Comparison of ENCODE assay signal across 24 cellular contexts in the genomic region with DNA sequence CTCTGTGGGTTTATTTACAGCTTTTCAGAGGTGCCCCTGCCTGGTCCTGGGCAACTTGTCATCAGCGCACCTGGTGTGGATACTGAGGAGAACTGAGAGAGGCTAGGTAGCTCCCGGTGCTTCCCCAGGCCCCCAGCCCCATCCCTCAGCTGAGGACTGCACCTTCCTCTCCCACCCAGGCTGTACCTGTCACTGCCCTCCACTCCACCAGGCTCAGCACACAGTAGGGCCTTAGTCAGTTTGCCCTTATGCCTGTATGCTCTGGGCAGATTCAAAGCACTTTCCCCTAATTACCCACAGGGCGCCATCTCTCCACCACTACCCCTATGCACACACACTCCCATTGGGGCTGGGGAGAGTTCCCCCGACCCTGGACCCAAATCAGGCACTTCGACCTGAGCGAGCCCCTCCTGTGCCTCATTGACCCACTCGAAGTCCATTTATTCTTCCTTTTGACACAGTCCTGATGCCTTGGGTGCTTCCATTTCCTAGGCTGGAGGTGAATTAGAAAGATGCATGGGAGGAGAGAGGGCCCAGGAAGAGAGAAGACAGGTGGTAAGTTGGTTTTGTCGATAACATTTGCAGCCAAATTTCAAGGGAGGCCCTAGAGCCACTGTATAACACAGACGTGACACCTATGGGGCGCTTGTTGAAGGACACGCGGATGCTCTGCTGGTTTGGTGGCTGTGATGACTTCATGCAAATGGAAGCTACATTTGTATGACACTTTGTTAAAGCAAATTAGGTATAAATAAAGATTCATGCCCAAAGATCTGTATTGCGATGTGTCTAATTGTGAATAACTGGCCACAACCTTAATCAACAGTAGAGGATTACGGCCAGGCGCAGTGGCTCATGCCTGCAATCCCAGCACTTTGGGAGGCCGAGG. TPM values are rescaled to one million over a fixed set of nuclear protein-coding genes. Genes with fewer than 3 reads are reported as not detected.
DNase-seq lines count a peak whose midpoint lies in the region; ATAC-seq, FAIRE-seq and TF ChIP-seq lines count a peak whose summit lies in the region.
"Had no signal": no experiment of that assay in that cellular context is flagged by ENCODE, and none has a peak within 500 bp of the region (broad histone marks: within the 10 kb centered on the region; RNA-seq: fewer than 3 reads in every experiment).

No MANE protein-coding gene starts in this region.

- in situ Hi-C loops in HepG2 (cut with HindIII; ENCODE audit: extremely low pct_ligation_motif_present, low pct_unique_long_range_greater_than_20kb), result no loop called here

- no peak for TF ChIP-seq POLR2A in HepG2 (IDR thresholded peaks at IDR 0.05; ENCODE audit: insufficient read depth in 1 of 2, low read depth in 2 of 2, low read length in 2 of 2)

- TF ChIP-seq CTCF in dorsolateral prefrontal cortex (IDR thresholded peaks at IDR 0.05 in 54 of 56, conservative IDR thresholded peaks at IDR 0.05 in 2 of 56; ENCODE audit: low read depth in 1 of 56, partially characterized antibody in 56 of 56), result no peak
- TF ChIP-seq CTCF in neutrophil (IDR thresholded peaks at IDR 0.05), result no peak
- TF ChIP-seq CTCF in HepG2 (CRISPR knock-in tag; IDR thresholded peaks at IDR 0.05), result no peak

- BruUV-seq in HepG2 (replicated peaks; lab: Mats Ljungman, UMichigan), result no TSS peak

- peaks cover 22% of the 10 kb centered on the region for H3K4me1 ChIP-seq in Karpas-422 (ENCODE audit: low read length)
- peaks cover 19 to 23% of the 10 kb centered on the region in 2 experiments for H3K4me1 ChIP-seq in neutrophil (ENCODE audit: control insufficient read depth in 1 of 2, insufficient read depth in 1 of 2, low read depth in 1 of 2, low read length in 1 of 2)
- peaks cover 13% of the 10 kb centered on the region; the same call in 1 of the 2 replicates for H3K4me1 ChIP-seq in HepG2 (ENCODE audit: insufficient read depth, low read length)
- H3K4me1 ChIP-seq: BE2C had no signal

- no peak for ATAC-seq in HepG2

- H3K27ac ChIP-seq in Karpas-422 (ENCODE audit: low read length) (no peak overlapping the region), dorsolateral prefrontal cortex (peak overlapping the region in 56 of 59 donors; percentile 38 to 100 (median 99)), neutrophil (peak overlapping the region; percentile 55), HepG2 (ENCODE audit: extremely low read length, insufficient read depth, low read length) (no peak overlapping the region)

- H3K4me2 ChIP-seq in Karpas-422 (ENCODE audit: low read depth, low read length, poor library complexity, severe bottlenecking), result no peak overlapping the region
- H3K4me2 ChIP-seq in HepG2 (ENCODE audit: low read depth, low read length), result no peak overlapping the region

- H3K36me3 ChIP-seq in Karpas-422 (ENCODE audit: insufficient read depth, low read length), result no peaks in the 10 kb centered on the region
- no peaks in the 10 kb centered on the region for H3K36me3 ChIP-seq in neutrophil
- H3K36me3 ChIP-seq in HepG2 (replicated peaks in 1 of 2; ENCODE audit: control insufficient read depth in 1 of 2, insufficient read depth in 2 of 2, low read length in 2 of 2), result no peaks in the 10 kb centered on the region
- H3K36me3 ChIP-seq: BE2C had no signal

- H3K9me2 ChIP-seq in Karpas-422 (replicated peaks; ENCODE audit: insufficient read depth, low read length), result no peaks in the 10 kb centered on the region

- H4K20me1 ChIP-seq in Karpas-422 (ENCODE audit: insufficient read depth, low read depth, low read length) (no peaks in the 10 kb centered on the region), HepG2 (ENCODE audit: insufficient read depth, low read length) (no peaks in the 10 kb centered on the region)

- POLR2A ChIA-PET in HepG2 (lab: Yijun Ruan, JAX), result no interaction called here

- intact Hi-C loops in dorsolateral prefrontal cortex (cut with DNase I), result no loop called here
- intact Hi-C loops in HepG2 (cut with micrococcal nuclease; ENCODE audit: unreplicated experiment), result no loop called here

- no peaks in the 10 kb centered on the region for H3K9me3 ChIP-seq in Karpas-422 (ENCODE audit: low read length)
- no peaks in the 10 kb centered on the region for H3K9me3 ChIP-seq in neutrophil
- H3K9me3 ChIP-seq in HepG2 (ENCODE audit: low read length), result no peaks in the 10 kb centered on the region
- H3K9me3 ChIP-seq: BE2C had no signal

- H3K79me2 ChIP-seq in Karpas-422 (ENCODE audit: low read length) (no peaks in the 10 kb centered on the region), HepG2 (ENCODE audit: insufficient read depth, low read length) (no peaks in the 10 kb centered on the region)

- no peak for FAIRE-seq in HepG2 (lab: Jason Lieb, UNC)
- FAIRE-seq: A204.1, GM19239 had no signal

- H2AFZ ChIP-seq in Karpas-422 (ENCODE audit: low read length) (no peak overlapping the region), HepG2 (ENCODE audit: low read length) (no peak overlapping the region)

- 56% methylated on average over 15 of the region's 16 CpGs for WGBS in HepG2 (ENCODE audit: low lambda C conversion rate)

- peak; percentile 83 for DNase-seq in Karpas-422
- DNase-seq in SW480 (ENCODE audit: low spot score), result peak; percentile 20
- no peak for DNase-seq in dorsolateral prefrontal cortex
- DNase-seq in HuH-7.5 (ENCODE audit: low spot score), result no peak
- DNase-seq in HepG2 (ENCODE audit: low spot score), result no peak
- DNase-seq in NCI-H345 treated with DMSO at 0.1 percent for 48 hours (lab: John Stamatoyannopoulos, UW; ENCODE audit: unreplicated experiment), result no peak
- no peak for DNase-seq in islet precursor cell
- DNase-seq: BE2C; CD4-positive, CD25-positive, alpha-beta regulatory T cell; EL; GF-D8; H9; KG1; NCI-H1105; NCI-H146; NCI-H2029; NCI-H2171; NCI-H345; NCI-H526 treated with DMSO at 0.1 percent for 48 hours; Right ventricle myocardium superior had no signal

- H3K27me3 ChIP-seq in Karpas-422 (ENCODE audit: low read length) (no peaks in the 10 kb centered on the region), dorsolateral prefrontal cortex (no peaks in the 10 kb centered on the region), neutrophil (no peaks in the 10 kb centered on the region), HepG2 (ENCODE audit: control insufficient read depth in 1 of 2, insufficient read depth in 2 of 2, low read length in 2 of 2) (peaks cover 1 to 36% of the 10 kb centered on the region in 2 experiments; a peak in 4 of 5 replicates)
- H3K27me3 ChIP-seq: BE2C had no signal

- no peak overlapping the region for H3K9ac ChIP-seq in Karpas-422 (ENCODE audit: low read length)
- H3K9ac ChIP-seq in HepG2 (ENCODE audit: insufficient read depth, low read depth, low read length), result no peak overlapping the region

- TF ChIP-seq RAD21 in HepG2 (CRISPR knock-in tag; IDR thresholded peaks at IDR 0.05), result no peak

- CTCF ChIA-PET in HepG2 (lab: Yijun Ruan, JAX; ENCODE audit: low intra/inter-chr PET ratio, low total read pairs), result no interaction called here

- H3K4me3 ChIP-seq in Karpas-422 (ENCODE audit: low read length), result no peak overlapping the region
- no peak overlapping the region for H3K4me3 ChIP-seq in dorsolateral prefrontal cortex
- H3K4me3 ChIP-seq in neutrophil (ENCODE audit: low read depth in 1 of 2, low read length in 1 of 2), result no peak overlapping the region
- H3K4me3 ChIP-seq in HepG2 (replicated peaks in 1 of 3; ENCODE audit: insufficient read depth in 1 of 3, low read depth in 2 of 3, low read length in 3 of 3), result no peak overlapping the region

- no peak for TF ChIP-seq EP300 in HepG2 (IDR thresholded peaks at IDR 0.05; ENCODE audit: low read depth in 2 of 2, low read length in 2 of 2)
- no peak for TF ChIP-seq EP300 in HepG2 (CRISPR knock-in tag; IDR thresholded peaks at IDR 0.05; ENCODE audit: borderline replicate concordance)

RNA-seq across cellular contexts. Expression of gene PICK1, which starts 13.8 kb away (rescaled TPM):
- 11.0 and 29.2 TPM in 2 replicates for total RNA-seq in Karpas-422 (2014; rRNA removed; shearing (Covaris generic); ENCODE audit: low replicate concordance)
- total RNA-seq in dorsolateral prefrontal cortex (100 to 1,000 TPM in 12 of 120 experiments, 10 to 100 TPM in 108; 45.5 to 186 (median 75.9) TPM), HepG2 (2016; rRNA removed; fragmentation: Illumina TruSeq; extraction: Trizol) (16.0 and 19.3 TPM in 2 replicates)
- total RNA-seq in HepG2 (2016; cell fraction: cytosol; rRNA removed; fragmentation: Illumina TruSeq; extraction: Trizol; ENCODE audit: low read depth), result 5.2 and 7.0 TPM in 2 replicates
- total RNA-seq in HepG2 (2016; cell fraction: insoluble cytoplasmic fraction; rRNA removed; fragmentation: Illumina TruSeq; extraction: Trizol), result 12.5 and 21.2 TPM in 2 replicates
- total RNA-seq in HepG2 (2016; cell fraction: membrane; rRNA removed; fragmentation: Illumina TruSeq; extraction: Trizol), result 5.1 and 6.4 TPM in 2 replicates
- total RNA-seq in HepG2 (2016; cell fraction: nucleus; rRNA removed; fragmentation: Illumina TruSeq; extraction: Trizol), result 23.0 and 24.4 TPM in 2 replicates
- 25.3 and 28.9 TPM in 2 replicates for polyA plus RNA-seq in HepG2 (2011; rRNA removed)
- 16.7 and 22.6 TPM in 2 replicates for polyA plus RNA-seq in HepG2 (2011; cell fraction: cytosol; rRNA removed)
- 156 and 186 TPM in 2 replicates for polyA plus RNA-seq in HepG2 (2011; cell fraction: nucleus; rRNA removed)
- 11.1 and 11.5 TPM in 2 replicates for polyA plus RNA-seq in HepG2 (2012)
- 1.6 and 2.0 TPM in 2 replicates for polyA plus RNA-seq in HepG2 (2016; cell fraction: cytosol; fragmentation: Illumina TruSeq; extraction: Trizol; ENCODE audit: low read depth)
- 13.6 and 16.4 TPM in 2 replicates for polyA plus RNA-seq in HepG2 (2016; cell fraction: insoluble cytoplasmic fraction; fragmentation: Illumina TruSeq; extraction: Trizol; ENCODE audit: low read depth)
- 2.3 and 3.1 TPM in 2 replicates for polyA plus RNA-seq in HepG2 (2016; cell fraction: membrane; fragmentation: Illumina TruSeq; extraction: Trizol; ENCODE audit: low read depth)
- 45.3 and 47.7 TPM in 2 replicates for polyA plus RNA-seq in HepG2 (2016; cell fraction: nucleus; fragmentation: Illumina TruSeq; extraction: Trizol; ENCODE audit: insufficient read depth, low read depth)
- 19.1 and 21.9 TPM in 2 replicates for polyA minus RNA-seq in HepG2 (2011; rRNA and poly(A)+ RNA removed; ENCODE audit: low replicate concordance)
- 5.4 and 6.4 TPM in 2 replicates for polyA minus RNA-seq in HepG2 (2011; cell fraction: cytosol; rRNA and poly(A)+ RNA removed)
- 26.1 and 32.8 TPM in 2 replicates for polyA minus RNA-seq in HepG2 (2011; cell fraction: nucleus; rRNA and poly(A)+ RNA removed)

RNA-seq across cellular contexts. Expression of gene SLC16A8, which starts 40.6 kb away (rescaled TPM):
- total RNA-seq in Karpas-422 (2014; rRNA removed; shearing (Covaris generic); ENCODE audit: low replicate concordance), result not detected in 2 replicates
- 1 to 10 TPM in 92 of 120 experiments, under 1 TPM in 20, not detected in 8; 0.35 to 9.3 (median 1.9) TPM for total RNA-seq in dorsolateral prefrontal cortex
- total RNA-seq in HepG2 (2016; rRNA removed; fragmentation: Illumina TruSeq; extraction: Trizol), result not detected in 2 replicates
- total RNA-seq in HepG2 (2016; cell fraction: cytosol; rRNA removed; fragmentation: Illumina TruSeq; extraction: Trizol; ENCODE audit: low read depth), result not detected in 2 replicates
- not detected in 2 replicates for total RNA-seq in HepG2 (2016; cell fraction: insoluble cytoplasmic fraction; rRNA removed; fragmentation: Illumina TruSeq; extraction: Trizol)
- total RNA-seq in HepG2 (2016; cell fraction: membrane; rRNA removed; fragmentation: Illumina TruSeq; extraction: Trizol), result not detected in 2 replicates
- total RNA-seq in HepG2 (2016; cell fraction: nucleus; rRNA removed; fragmentation: Illumina TruSeq; extraction: Trizol), result not detected in 2 replicates
- not detected in 2 replicates for polyA plus RNA-seq in HepG2 (2011; rRNA removed)
- polyA plus RNA-seq in HepG2 (2011; cell fraction: cytosol; rRNA removed), result not detected in 2 replicates
- polyA plus RNA-seq in HepG2 (2011; cell fraction: nucleus; rRNA removed), result not detected in 2 replicates
- 0.44 and 0.49 TPM in 2 replicates for polyA plus RNA-seq in HepG2 (2012)
- polyA plus RNA-seq in HepG2 (2016; cell fraction: cytosol; fragmentation: Illumina TruSeq; extraction: Trizol; ENCODE audit: low read depth), result not detected in 2 replicates
- not detected in 2 replicates for polyA plus RNA-seq in HepG2 (2016; cell fraction: insoluble cytoplasmic fraction; fragmentation: Illumina TruSeq; extraction: Trizol; ENCODE audit: low read depth)
- polyA plus RNA-seq in HepG2 (2016; cell fraction: membrane; fragmentation: Illumina TruSeq; extraction: Trizol; ENCODE audit: low read depth), result not detected in 2 replicates
- polyA plus RNA-seq in HepG2 (2016; cell fraction: nucleus; fragmentation: Illumina TruSeq; extraction: Trizol; ENCODE audit: insufficient read depth, low read depth), result not detected in 2 replicates
- polyA minus RNA-seq in HepG2 (2011; rRNA and poly(A)+ RNA removed; ENCODE audit: low replicate concordance), result not detected in 2 replicates
- polyA minus RNA-seq in HepG2 (2011; cell fraction: cytosol; rRNA and poly(A)+ RNA removed), result not detected in 2 replicates
- not detected in 2 replicates for polyA minus RNA-seq in HepG2 (2011; cell fraction: nucleus; rRNA and poly(A)+ RNA removed)
- total RNA-seq: CD4-positive, CD25-positive, alpha-beta regulatory T cell; Right ventricle myocardium superior; RPMI7951 had no signal
- polyA plus RNA-seq: CD4-positive, CD25-positive, alpha-beta regulatory T cell had no signal

RNA-seq across cellular contexts. Expression of gene SOX10, which starts 59.0 kb away (rescaled TPM):
- not detected in 2 replicates for total RNA-seq in Karpas-422 (2014; rRNA removed; shearing (Covaris generic); ENCODE audit: low replicate concordance)
- total RNA-seq in dorsolateral prefrontal cortex (100 to 1,000 TPM in 35 of 120 experiments, 10 to 100 TPM in 85; 19.6 to 299 (median 76.3) TPM), HepG2 (2016; rRNA removed; fragmentation: Illumina TruSeq; extraction: Trizol) (not detected in 2 replicates)
- total RNA-seq in HepG2 (2016; cell fraction: cytosol; rRNA removed; fragmentation: Illumina TruSeq; extraction: Trizol; ENCODE audit: low read depth), result not detected in 2 replicates
- total RNA-seq in HepG2 (2016; cell fraction: insoluble cytoplasmic fraction; rRNA removed; fragmentation: Illumina TruSeq; extraction: Trizol), result not detected in 2 replicates
- not detected in 2 replicates for total RNA-seq in HepG2 (2016; cell fraction: membrane; rRNA removed; fragmentation: Illumina TruSeq; extraction: Trizol)
- total RNA-seq in HepG2 (2016; cell fraction: nucleus; rRNA removed; fragmentation: Illumina TruSeq; extraction: Trizol), result not detected in 2 replicates
- polyA plus RNA-seq in HepG2 (2011; rRNA removed), result not detected in 2 replicates
- polyA plus RNA-seq in HepG2 (2011; cell fraction: cytosol; rRNA removed), result not detected in 2 replicates
- polyA plus RNA-seq in HepG2 (2011; cell fraction: nucleus; rRNA removed), result not detected in 2 replicates
- polyA plus RNA-seq in HepG2 (2012), result 0.04 TPM in 1 of 2 replicates, not detected in the other
- polyA plus RNA-seq in HepG2 (2016; cell fraction: cytosol; fragmentation: Illumina TruSeq; extraction: Trizol; ENCODE audit: low read depth), result not detected in 2 replicates
- not detected in 2 replicates for polyA plus RNA-seq in HepG2 (2016; cell fraction: insoluble cytoplasmic fraction; fragmentation: Illumina TruSeq; extraction: Trizol; ENCODE audit: low read depth)
- polyA plus RNA-seq in HepG2 (2016; cell fraction: membrane; fragmentation: Illumina TruSeq; extraction: Trizol; ENCODE audit: low read depth), result not detected in 2 replicates
- not detected in 2 replicates for polyA plus RNA-seq in HepG2 (2016; cell fraction: nucleus; fragmentation: Illumina TruSeq; extraction: Trizol; ENCODE audit: insufficient read depth, low read depth)
- polyA minus RNA-seq in HepG2 (2011; rRNA and poly(A)+ RNA removed; ENCODE audit: low replicate concordance), result not detected in 2 replicates
- not detected in 2 replicates for polyA minus RNA-seq in HepG2 (2011; cell fraction: cytosol; rRNA and poly(A)+ RNA removed)
- polyA minus RNA-seq in HepG2 (2011; cell fraction: nucleus; rRNA and poly(A)+ RNA removed), result not detected in 2 replicates
- total RNA-seq: CD4-positive, CD25-positive, alpha-beta regulatory T cell had no signal
- polyA plus RNA-seq: CD4-positive, CD25-positive, alpha-beta regulatory T cell had no signal

Comparison
In these comparisons a context has a peak if more than half of its experiments do, and no peak if none do; other contexts are left out.
1. DNase-seq: peak in Karpas-422 (single experiment) and SW480 (single experiment); none in dorsolateral prefrontal cortex (0 of 10), HuH-7.5 (single experiment), HepG2 (single experiment), NCI-H345 treated with DMSO at 0.1 percent for 48 hours (single experiment) and islet precursor cell (single experiment).
2. H3K27ac ChIP-seq: peak in dorsolateral prefrontal cortex (56 of 59) and neutrophil (single experiment); none in Karpas-422 (single experiment) and HepG2 (single experiment).
3. RNA of gene SOX10, which starts 59.0 kb away (total RNA-seq): 19.6 to 299 TPM in dorsolateral prefrontal cortex; not detected in Karpas-422 and not detected in HepG2; every median in the first group is over 10 times any median in the second.